ENCODE assay signal across 3 cellular contexts in the genomic region with DNA sequence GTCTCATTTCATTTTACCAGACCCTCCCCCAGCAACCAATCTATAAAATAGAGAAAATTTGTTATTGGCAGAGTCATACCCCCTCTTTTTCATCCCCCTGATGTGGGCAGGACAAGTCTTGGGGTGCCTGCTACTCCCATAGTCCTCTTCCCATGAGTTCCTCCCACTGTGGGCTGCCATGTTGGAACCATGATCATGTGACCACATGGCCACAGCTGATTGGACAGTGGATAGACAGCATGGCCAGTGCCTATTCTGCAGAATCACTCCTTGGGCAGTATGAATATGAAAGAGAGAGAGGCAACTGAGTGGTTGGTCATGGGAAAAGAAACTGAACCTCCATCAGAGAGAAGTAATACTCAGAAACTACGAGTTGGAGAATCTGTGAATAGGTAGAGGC.
TF ChIP-seq lines count a peak whose summit lies in the region.

No MANE protein-coding gene starts in this region.

TF ChIP-seq in HCT116, 20 proteins besides CTCF, POLR2A, EP300 and RAD21:
- no peak for TF ChIP-seq ELF1 (IDR thresholded peaks at IDR 0.05; ENCODE audit: borderline replicate concordance, low read depth)
- no peak for TF ChIP-seq POLR2AphosphoS5 (IDR thresholded peaks at IDR 0.05; ENCODE audit: low read depth, low read length)
- TF ChIP-seq, protein P1, sequence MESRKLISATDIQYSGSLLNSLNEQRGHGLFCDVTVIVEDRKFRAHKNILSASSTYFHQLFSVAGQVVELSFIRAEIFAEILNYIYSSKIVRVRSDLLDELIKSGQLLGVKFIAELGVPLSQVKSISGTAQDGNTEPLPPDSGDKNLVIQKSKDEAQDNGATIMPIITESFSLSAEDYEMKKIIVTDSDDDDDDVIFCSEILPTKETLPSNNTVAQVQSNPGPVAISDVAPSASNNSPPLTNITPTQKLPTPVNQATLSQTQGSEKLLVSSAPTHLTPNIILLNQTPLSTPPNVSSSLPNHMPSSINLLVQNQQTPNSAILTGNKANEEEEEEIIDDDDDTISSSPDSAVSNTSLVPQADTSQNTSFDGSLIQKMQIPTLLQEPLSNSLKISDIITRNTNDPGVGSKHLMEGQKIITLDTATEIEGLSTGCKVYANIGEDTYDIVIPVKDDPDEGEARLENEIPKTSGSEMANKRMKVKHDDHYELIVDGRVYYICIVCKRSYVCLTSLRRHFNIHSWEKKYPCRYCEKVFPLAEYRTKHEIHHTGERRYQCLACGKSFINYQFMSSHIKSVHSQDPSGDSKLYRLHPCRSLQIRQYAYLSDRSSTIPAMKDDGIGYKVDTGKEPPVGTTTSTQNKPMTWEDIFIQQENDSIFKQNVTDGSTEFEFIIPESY (IDR thresholded peaks at IDR 0.05; ENCODE audit: extremely low read depth, insufficient replicate concordance, low read length) = no peak
- peak; percentile 38 for TF ChIP-seq YY1 (IDR thresholded peaks at IDR 0.05; ENCODE audit: extremely low read depth, insufficient replicate concordance, low read depth, low read length)
- TF ChIP-seq EGR1 (IDR thresholded peaks at IDR 0.05; ENCODE audit: low read depth) = no peak

TF ChIP-seq in WTC11, 78 proteins besides CTCF, POLR2A, EP300 and RAD21:
- TF ChIP-seq, protein P2, sequence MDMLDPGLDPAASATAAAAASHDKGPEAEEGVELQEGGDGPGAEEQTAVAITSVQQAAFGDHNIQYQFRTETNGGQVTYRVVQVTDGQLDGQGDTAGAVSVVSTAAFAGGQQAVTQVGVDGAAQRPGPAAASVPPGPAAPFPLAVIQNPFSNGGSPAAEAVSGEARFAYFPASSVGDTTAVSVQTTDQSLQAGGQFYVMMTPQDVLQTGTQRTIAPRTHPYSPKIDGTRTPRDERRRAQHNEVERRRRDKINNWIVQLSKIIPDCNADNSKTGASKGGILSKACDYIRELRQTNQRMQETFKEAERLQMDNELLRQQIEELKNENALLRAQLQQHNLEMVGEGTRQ (CRISPR knock-in tag; IDR thresholded peaks at IDR 0.05) = peak; percentile 66
- TF ChIP-seq, protein P3, sequence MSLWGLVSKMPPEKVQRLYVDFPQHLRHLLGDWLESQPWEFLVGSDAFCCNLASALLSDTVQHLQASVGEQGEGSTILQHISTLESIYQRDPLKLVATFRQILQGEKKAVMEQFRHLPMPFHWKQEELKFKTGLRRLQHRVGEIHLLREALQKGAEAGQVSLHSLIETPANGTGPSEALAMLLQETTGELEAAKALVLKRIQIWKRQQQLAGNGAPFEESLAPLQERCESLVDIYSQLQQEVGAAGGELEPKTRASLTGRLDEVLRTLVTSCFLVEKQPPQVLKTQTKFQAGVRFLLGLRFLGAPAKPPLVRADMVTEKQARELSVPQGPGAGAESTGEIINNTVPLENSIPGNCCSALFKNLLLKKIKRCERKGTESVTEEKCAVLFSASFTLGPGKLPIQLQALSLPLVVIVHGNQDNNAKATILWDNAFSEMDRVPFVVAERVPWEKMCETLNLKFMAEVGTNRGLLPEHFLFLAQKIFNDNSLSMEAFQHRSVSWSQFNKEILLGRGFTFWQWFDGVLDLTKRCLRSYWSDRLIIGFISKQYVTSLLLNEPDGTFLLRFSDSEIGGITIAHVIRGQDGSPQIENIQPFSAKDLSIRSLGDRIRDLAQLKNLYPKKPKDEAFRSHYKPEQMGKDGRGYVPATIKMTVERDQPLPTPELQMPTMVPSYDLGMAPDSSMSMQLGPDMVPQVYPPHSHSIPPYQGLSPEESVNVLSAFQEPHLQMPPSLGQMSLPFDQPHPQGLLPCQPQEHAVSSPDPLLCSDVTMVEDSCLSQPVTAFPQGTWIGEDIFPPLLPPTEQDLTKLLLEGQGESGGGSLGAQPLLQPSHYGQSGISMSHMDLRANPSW (CRISPR knock-in tag; conservative IDR thresholded peaks at IDR 0.05; ENCODE audit: low read depth) = no peak
- no peak for TF ChIP-seq ZNF423 (CRISPR knock-in tag; IDR thresholded peaks at IDR 0.05)
- TF ChIP-seq TCF7 (CRISPR knock-in tag; IDR thresholded peaks at IDR 0.05; ENCODE audit: low read depth) = no peak
- TF ChIP-seq, protein P4, sequence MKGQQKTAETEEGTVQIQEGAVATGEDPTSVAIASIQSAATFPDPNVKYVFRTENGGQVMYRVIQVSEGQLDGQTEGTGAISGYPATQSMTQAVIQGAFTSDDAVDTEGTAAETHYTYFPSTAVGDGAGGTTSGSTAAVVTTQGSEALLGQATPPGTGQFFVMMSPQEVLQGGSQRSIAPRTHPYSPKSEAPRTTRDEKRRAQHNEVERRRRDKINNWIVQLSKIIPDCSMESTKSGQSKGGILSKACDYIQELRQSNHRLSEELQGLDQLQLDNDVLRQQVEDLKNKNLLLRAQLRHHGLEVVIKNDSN (CRISPR knock-in tag; IDR thresholded peaks at IDR 0.05) = 0 out of 2 replicates have a peak, but pooled peaks have one; percentile 29
- no peak for TF ChIP-seq FOXJ3 (CRISPR knock-in tag; IDR thresholded peaks at IDR 0.05; ENCODE audit: borderline replicate concordance)

TF ChIP-seq in GM23338, 12 proteins besides CTCF, POLR2A, EP300 and RAD21:
- TF ChIP-seq, protein P5, sequence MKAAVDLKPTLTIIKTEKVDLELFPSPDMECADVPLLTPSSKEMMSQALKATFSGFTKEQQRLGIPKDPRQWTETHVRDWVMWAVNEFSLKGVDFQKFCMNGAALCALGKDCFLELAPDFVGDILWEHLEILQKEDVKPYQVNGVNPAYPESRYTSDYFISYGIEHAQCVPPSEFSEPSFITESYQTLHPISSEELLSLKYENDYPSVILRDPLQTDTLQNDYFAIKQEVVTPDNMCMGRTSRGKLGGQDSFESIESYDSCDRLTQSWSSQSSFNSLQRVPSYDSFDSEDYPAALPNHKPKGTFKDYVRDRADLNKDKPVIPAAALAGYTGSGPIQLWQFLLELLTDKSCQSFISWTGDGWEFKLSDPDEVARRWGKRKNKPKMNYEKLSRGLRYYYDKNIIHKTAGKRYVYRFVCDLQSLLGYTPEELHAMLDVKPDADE (IDR thresholded peaks at IDR 0.05) = no peak
- no peak for TF ChIP-seq EZH2phosphoT487 (IDR thresholded peaks at IDR 0.05; ENCODE audit: unreplicated experiment)
- TF ChIP-seq CREB1 (CRISPR knock-in tag; IDR thresholded peaks at IDR 0.05; ENCODE audit: low read depth) = no peak
- TF ChIP-seq NANOG (IDR thresholded peaks at IDR 0.05; ENCODE audit: borderline replicate concordance) = no peak
- no peak for TF ChIP-seq JUNB (IDR thresholded peaks at IDR 0.05; ENCODE audit: unreplicated experiment)
- TF ChIP-seq, protein P6, sequence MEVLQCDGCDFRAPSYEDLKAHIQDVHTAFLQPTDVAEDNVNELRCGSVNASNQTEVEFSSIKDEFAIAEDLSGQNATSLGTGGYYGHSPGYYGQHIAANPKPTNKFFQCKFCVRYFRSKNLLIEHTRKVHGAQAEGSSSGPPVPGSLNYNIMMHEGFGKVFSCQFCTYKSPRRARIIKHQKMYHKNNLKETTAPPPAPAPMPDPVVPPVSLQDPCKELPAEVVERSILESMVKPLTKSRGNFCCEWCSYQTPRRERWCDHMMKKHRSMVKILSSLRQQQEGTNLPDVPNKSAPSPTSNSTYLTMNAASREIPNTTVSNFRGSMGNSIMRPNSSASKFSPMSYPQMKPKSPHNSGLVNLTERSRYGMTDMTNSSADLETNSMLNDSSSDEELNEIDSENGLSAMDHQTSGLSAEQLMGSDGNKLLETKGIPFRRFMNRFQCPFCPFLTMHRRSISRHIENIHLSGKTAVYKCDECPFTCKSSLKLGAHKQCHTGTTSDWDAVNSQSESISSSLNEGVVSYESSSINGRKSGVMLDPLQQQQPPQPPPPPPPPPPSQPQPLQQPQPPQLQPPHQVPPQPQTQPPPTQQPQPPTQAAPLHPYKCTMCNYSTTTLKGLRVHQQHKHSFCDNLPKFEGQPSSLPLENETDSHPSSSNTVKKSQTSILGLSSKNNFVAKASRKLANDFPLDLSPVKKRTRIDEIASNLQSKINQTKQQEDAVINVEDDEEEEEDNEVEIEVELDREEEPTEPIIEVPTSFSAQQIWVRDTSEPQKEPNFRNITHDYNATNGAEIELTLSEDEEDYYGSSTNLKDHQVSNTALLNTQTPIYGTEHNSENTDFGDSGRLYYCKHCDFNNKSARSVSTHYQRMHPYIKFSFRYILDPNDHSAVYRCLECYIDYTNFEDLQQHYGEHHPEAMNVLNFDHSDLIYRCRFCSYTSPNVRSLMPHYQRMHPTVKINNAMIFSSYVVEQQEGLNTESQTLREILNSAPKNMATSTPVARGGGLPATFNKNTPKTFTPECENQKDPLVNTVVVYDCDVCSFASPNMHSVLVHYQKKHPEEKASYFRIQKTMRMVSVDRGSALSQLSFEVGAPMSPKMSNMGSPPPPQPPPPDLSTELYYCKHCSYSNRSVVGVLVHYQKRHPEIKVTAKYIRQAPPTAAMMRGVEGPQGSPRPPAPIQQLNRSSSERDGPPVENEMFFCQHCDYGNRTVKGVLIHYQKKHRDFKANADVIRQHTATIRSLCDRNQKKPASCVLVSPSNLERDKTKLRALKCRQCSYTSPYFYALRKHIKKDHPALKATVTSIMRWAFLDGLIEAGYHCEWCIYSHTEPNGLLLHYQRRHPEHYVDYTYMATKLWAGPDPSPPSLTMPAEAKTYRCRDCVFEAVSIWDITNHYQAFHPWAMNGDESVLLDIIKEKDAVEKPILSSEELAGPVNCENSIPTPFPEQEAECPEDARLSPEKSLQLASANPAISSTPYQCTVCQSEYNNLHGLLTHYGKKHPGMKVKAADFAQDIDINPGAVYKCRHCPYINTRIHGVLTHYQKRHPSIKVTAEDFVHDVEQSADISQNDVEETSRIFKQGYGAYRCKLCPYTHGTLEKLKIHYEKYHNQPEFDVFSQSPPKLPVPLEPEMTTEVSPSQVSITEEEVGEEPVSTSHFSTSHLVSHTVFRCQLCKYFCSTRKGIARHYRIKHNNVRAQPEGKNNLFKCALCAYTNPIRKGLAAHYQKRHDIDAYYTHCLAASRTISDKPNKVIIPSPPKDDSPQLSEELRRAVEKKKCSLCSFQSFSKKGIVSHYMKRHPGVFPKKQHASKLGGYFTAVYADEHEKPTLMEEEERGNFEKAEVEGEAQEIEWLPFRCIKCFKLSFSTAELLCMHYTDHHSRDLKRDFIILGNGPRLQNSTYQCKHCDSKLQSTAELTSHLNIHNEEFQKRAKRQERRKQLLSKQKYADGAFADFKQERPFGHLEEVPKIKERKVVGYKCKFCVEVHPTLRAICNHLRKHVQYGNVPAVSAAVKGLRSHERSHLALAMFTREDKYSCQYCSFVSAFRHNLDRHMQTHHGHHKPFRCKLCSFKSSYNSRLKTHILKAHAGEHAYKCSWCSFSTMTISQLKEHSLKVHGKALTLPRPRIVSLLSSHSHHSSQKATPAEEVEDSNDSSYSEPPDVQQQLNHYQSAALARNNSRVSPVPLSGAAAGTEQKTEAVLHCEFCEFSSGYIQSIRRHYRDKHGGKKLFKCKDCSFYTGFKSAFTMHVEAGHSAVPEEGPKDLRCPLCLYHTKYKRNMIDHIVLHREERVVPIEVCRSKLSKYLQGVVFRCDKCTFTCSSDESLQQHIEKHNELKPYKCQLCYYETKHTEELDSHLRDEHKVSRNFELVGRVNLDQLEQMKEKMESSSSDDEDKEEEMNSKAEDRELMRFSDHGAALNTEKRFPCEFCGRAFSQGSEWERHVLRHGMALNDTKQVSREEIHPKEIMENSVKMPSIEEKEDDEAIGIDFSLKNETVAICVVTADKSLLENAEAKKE (CRISPR knock-in tag; IDR thresholded peaks at IDR 0.05) = no peak
- TF ChIP-seq STAT1 (IDR thresholded peaks at IDR 0.05; ENCODE audit: unreplicated experiment) = no peak
- no peak for TF ChIP-seq EZH2 (IDR thresholded peaks at IDR 0.05; ENCODE audit: low read depth, unreplicated experiment)
- TF ChIP-seq ZNF331 (CRISPR knock-in tag; IDR thresholded peaks at IDR 0.05; ENCODE audit: low read depth) = no peak
- no peak for TF ChIP-seq ZNF114 (CRISPR knock-in tag; IDR thresholded peaks at IDR 0.05)
- TF ChIP-seq, protein P7, sequence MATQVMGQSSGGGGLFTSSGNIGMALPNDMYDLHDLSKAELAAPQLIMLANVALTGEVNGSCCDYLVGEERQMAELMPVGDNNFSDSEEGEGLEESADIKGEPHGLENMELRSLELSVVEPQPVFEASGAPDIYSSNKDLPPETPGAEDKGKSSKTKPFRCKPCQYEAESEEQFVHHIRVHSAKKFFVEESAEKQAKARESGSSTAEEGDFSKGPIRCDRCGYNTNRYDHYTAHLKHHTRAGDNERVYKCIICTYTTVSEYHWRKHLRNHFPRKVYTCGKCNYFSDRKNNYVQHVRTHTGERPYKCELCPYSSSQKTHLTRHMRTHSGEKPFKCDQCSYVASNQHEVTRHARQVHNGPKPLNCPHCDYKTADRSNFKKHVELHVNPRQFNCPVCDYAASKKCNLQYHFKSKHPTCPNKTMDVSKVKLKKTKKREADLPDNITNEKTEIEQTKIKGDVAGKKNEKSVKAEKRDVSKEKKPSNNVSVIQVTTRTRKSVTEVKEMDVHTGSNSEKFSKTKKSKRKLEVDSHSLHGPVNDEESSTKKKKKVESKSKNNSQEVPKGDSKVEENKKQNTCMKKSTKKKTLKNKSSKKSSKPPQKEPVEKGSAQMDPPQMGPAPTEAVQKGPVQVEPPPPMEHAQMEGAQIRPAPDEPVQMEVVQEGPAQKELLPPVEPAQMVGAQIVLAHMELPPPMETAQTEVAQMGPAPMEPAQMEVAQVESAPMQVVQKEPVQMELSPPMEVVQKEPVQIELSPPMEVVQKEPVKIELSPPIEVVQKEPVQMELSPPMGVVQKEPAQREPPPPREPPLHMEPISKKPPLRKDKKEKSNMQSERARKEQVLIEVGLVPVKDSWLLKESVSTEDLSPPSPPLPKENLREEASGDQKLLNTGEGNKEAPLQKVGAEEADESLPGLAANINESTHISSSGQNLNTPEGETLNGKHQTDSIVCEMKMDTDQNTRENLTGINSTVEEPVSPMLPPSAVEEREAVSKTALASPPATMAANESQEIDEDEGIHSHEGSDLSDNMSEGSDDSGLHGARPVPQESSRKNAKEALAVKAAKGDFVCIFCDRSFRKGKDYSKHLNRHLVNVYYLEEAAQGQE (IDR thresholded peaks at IDR 0.05; ENCODE audit: unreplicated experiment) = no peak
- TF ChIP-seq POLR2AphosphoS5 (IDR thresholded peaks at IDR 0.05; ENCODE audit: low read depth) = no peak
